1 cellular context compared by ENCODE assay signal in genomic region chr2:134224005-134224404, GRCh38.
TF ChIP-seq lines count a peak whose summit lies in the region.

No MANE protein-coding gene starts in this region.

TF ChIP-seq in WTC11, 78 proteins besides CTCF, POLR2A, EP300 and RAD21 (continued from another document):
- no peak for TF ChIP-seq STAT6 (CRISPR knock-in tag; conservative IDR thresholded peaks at IDR 0.05; ENCODE audit: low read depth)
